Comparison of ENCODE assay signal across 9 cellular contexts in the genomic region with DNA sequence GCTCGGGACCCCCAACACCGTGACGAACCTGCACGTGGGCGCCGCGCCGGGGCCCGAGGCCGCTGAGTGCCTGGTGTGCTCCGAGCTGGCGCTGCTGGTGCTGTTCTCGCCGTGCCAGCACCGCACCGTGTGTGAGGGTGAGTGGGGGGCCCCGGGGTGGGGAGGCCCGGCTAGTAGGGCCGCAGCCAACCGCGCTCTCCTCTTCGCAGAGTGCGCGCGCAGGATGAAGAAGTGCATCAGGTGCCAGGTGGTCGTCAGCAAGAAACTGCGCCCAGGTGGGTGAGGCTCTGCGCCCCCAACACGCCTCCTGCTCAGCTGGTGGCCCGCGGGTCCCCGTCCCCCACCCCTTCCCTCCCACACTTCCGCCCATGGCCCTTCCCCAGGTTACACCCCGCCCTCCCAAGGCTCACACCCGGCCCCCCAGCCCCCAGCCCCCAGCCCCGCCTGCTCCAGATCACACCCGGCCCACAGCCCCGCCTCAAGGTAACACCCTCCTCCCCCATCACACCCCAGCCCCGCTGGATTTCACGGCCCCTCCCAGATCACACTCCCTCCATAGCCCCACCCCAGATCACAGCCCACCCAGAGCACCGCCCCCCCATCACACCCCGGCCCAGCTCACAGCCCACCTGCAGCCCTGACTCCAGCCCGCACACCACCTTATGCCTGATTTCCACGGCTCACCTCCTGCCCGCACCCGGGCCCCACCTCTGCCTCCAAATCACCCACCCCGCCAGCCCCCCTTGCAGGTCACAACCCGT. TPM values are rescaled to one million over a fixed set of nuclear protein-coding genes. Genes with fewer than 3 reads are reported as not detected.
DNase-seq lines count a peak whose midpoint lies in the region; ATAC-seq and TF ChIP-seq lines count a peak whose summit lies in the region.
"Had no signal": no experiment of that assay in that cellular context is flagged by ENCODE, and none has a peak within 500 bp of the region (broad histone marks: within the 10 kb centered on the region; RNA-seq: fewer than 3 reads in every experiment).

No MANE protein-coding gene starts in this region.

- H3K9me3 ChIP-seq in vagina: no peaks in the 10 kb centered on the region

- H3K36me3 ChIP-seq in vagina: no peaks in the 10 kb centered on the region

- peak overlapping the region in 1 of 2 donors; percentile 24 for H3K4me3 ChIP-seq in vagina
- H3K4me3 ChIP-seq: cardiac muscle cell had no signal

- peak overlapping the region; percentile 82 for H3K27ac ChIP-seq in vagina
- H3K27ac ChIP-seq: cardiac muscle cell had no signal

- H3K27me3 ChIP-seq in vagina: peaks cover 4% of the 10 kb centered on the region

- no peak for TF ChIP-seq CTCF in vagina (IDR thresholded peaks at IDR 0.05)

- ATAC-seq in natural killer cell treated with Interleukin-12 subunit alpha and Interleukin-12 subunit beta and Interleukin-15 and Interleukin-18, amount 100 ng/mL, for 72 hours: peak; percentile 67 to 74
- no peak for ATAC-seq in HG02623 (IDR thresholded peaks at IDR 0.05; ENCODE audit: unreplicated experiment)
- ATAC-seq in GM19035 (IDR thresholded peaks at IDR 0.05; ENCODE audit: unreplicated experiment): no peak

- H3K4me1 ChIP-seq in vagina: peaks cover 26% of the 10 kb centered on the region

- no peaks in the 10 kb centered on the region for H3K27me3 Mint-ChIP-seq in natural killer cell treated with Interleukin-12 subunit alpha and Interleukin-12 subunit beta and Interleukin-15 and Interleukin-18, amount 100 ng/mL, for 72 hours

- peaks cover 10% of the 10 kb centered on the region in 2 donors for H3K4me1 Mint-ChIP-seq in natural killer cell treated with Interleukin-12 subunit alpha and Interleukin-12 subunit beta and Interleukin-15 and Interleukin-18, amount 100 ng/mL, for 72 hours (ENCODE audit: low read depth in 2 of 2)

- H3K4me3 Mint-ChIP-seq in natural killer cell treated with Interleukin-12 subunit alpha and Interleukin-12 subunit beta and Interleukin-15 and Interleukin-18, amount 100 ng/mL, for 72 hours: peak overlapping the region; percentile 81

- TF ChIP-seq POLR2A in vagina (IDR thresholded peaks at IDR 0.05): no peak

- no peaks in the 10 kb centered on the region for H3K9me3 Mint-ChIP-seq in natural killer cell treated with Interleukin-12 subunit alpha and Interleukin-12 subunit beta and Interleukin-15 and Interleukin-18, amount 100 ng/mL, for 72 hours

- peak; percentile 93 for DNase-seq in NCI-H2171 treated with DMSO at 0.1 percent for 48 hours (lab: John Stamatoyannopoulos, UW)
- no peak for DNase-seq in NCI-H2171 (lab: John Stamatoyannopoulos, UW)
- DNase-seq in activated gamma-delta T cell treated with anti-CD3 and anti-CD28 coated beads, Interleukin-2, amount 50 U/mL, for 16 hours (ENCODE audit: low read depth): peak; percentile 75
- DNase-seq in natural killer cell treated with Interleukin-12 subunit alpha and Interleukin-12 subunit beta and Interleukin-15 and Interleukin-18, amount 100 ng/mL, for 72 hours (ENCODE audit: low spot score): peak; percentile 87
- DNase-seq in vagina (ENCODE audit: extremely low spot score in 2 of 2): no peak
- DNase-seq in NCI-H1048 (lab: John Stamatoyannopoulos, UW): no peak

- intact Hi-C loops in vagina (cut with DNase I): no loop called here

- H3K27ac Mint-ChIP-seq in natural killer cell treated with Interleukin-12 subunit alpha and Interleukin-12 subunit beta and Interleukin-15 and Interleukin-18, amount 100 ng/mL, for 72 hours: peak overlapping the region; percentile 75 to 86

- H3K36me3 Mint-ChIP-seq in natural killer cell treated with Interleukin-12 subunit alpha and Interleukin-12 subunit beta and Interleukin-15 and Interleukin-18, amount 100 ng/mL, for 72 hours: no peaks in the 10 kb centered on the region

RNA-seq across cellular contexts. Expression of gene MMP23B, which starts 2.4 kb away (rescaled TPM):
- total RNA-seq in natural killer cell treated with Interleukin-12 subunit alpha and Interleukin-12 subunit beta and Interleukin-15 and Interleukin-18, amount 100 ng/mL, for 72 hours: 1 to 10 TPM; 4.9 to 6.1 TPM
- 42.7 TPM for total RNA-seq in vagina

RNA-seq across cellular contexts. Expression of gene MIB2, which starts 14.3 kb away (rescaled TPM):
- 10 to 100 TPM; 29.3 to 43.5 TPM for total RNA-seq in natural killer cell treated with Interleukin-12 subunit alpha and Interleukin-12 subunit beta and Interleukin-15 and Interleukin-18, amount 100 ng/mL, for 72 hours
- total RNA-seq in vagina: 66.8 TPM

RNA-seq across cellular contexts. Expression of gene CDK11B, which starts 29.2 kb away (rescaled TPM):
- total RNA-seq in natural killer cell treated with Interleukin-12 subunit alpha and Interleukin-12 subunit beta and Interleukin-15 and Interleukin-18, amount 100 ng/mL, for 72 hours: 10 to 100 TPM; 37.2 to 51.7 TPM
- 16.5 TPM for total RNA-seq in vagina

RNA-seq across cellular contexts. Expression of gene FNDC10, which starts 29.7 kb away (rescaled TPM):
- 1 to 10 TPM in 1 of 2 donors, under 1 TPM in 1; 0.81 to 2.4 TPM for total RNA-seq in natural killer cell treated with Interleukin-12 subunit alpha and Interleukin-12 subunit beta and Interleukin-15 and Interleukin-18, amount 100 ng/mL, for 72 hours
- 6.1 TPM for total RNA-seq in vagina

RNA-seq across cellular contexts. Expression of gene SSU72, which starts 54.9 kb away (rescaled TPM):
- 100 to 1,000 TPM in 1 of 2 donors, 10 to 100 TPM in 1; 97.6 to 146 TPM for total RNA-seq in natural killer cell treated with Interleukin-12 subunit alpha and Interleukin-12 subunit beta and Interleukin-15 and Interleukin-18, amount 100 ng/mL, for 72 hours
- total RNA-seq in vagina: 105 TPM

Comparison
In these comparisons a context has a peak if more than half of its experiments do, and no peak if none do; other contexts are left out.
1. DNase-seq: peak in NCI-H2171 treated with DMSO at 0.1 percent for 48 hours (single experiment), activated gamma-delta T cell treated with anti-CD3 and anti-CD28 coated beads, Interleukin-2, amount 50 U/mL, for 16 hours (single experiment) and natural killer cell treated with Interleukin-12 subunit alpha and Interleukin-12 subunit beta and Interleukin-15 and Interleukin-18, amount 100 ng/mL, for 72 hours (single experiment); none in NCI-H2171 (single experiment), vagina (0 of 2) and NCI-H1048 (single experiment).
2. ATAC-seq: peak in natural killer cell treated with Interleukin-12 subunit alpha and Interleukin-12 subunit beta and Interleukin-15 and Interleukin-18, amount 100 ng/mL, for 72 hours (2 of 2); none in HG02623 (single experiment) and GM19035 (single experiment).